ENCODE assay signal across 1 cellular context in the genomic region with DNA sequence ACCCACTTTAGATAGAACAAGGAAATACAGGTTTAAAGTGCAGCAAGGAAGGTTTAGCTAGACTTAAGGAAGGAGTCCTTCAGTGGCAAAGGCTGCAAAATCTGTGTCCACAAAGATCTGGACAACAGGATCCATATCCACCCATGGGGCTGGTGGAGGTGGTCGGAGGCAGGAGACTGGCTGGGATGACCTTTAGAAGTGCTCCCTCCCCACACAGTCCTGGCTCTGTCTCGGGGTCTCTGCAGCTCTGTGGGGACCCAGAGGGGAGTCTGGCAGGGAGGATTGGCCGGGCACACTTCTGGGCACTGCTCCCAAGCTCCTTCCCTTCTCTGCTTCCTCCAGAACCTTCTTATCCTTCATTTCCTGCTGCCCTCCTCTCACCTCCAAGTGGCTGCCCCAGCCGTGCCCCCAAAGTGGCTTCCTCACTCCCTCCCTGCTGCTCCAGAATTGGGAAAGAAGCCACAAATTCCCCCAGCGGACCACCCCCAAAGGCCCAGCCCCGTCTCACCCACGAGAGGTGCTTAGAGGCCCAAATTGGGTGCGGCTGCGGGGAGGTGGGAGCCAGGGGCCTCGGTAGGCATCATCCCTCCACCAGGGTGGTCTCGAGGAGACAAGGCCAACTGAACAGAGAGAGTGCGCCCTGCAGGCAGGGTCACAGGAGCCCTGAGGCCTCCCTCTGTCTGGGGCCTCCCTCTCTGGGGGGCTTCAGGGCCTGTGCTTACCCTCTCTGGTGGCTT.
TF ChIP-seq lines count a peak whose summit lies in the region.

No MANE protein-coding gene starts in this region.

TF ChIP-seq in K562, 482 proteins besides CTCF, POLR2A, EP300 and RAD21:
- 0 out of 2 replicates have a peak, but pooled peaks have one; percentile 29 for TF ChIP-seq NR2C1 (IDR thresholded peaks at IDR 0.05)
- peak; percentile 32; the same call in 1 of the 2 replicates for TF ChIP-seq NR2C1 (tag; IDR thresholded peaks at IDR 0.05)
- TF ChIP-seq, protein P1, sequence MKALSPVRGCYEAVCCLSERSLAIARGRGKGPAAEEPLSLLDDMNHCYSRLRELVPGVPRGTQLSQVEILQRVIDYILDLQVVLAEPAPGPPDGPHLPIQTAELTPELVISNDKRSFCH (CRISPR knock-in tag; IDR thresholded peaks at IDR 0.05), result no peak
- TF ChIP-seq, protein P1 (tag; IDR thresholded peaks at IDR 0.05), result peak; percentile 90
- no peak for TF ChIP-seq SRSF7 (optimal IDR thresholded peaks at IDR 0.05; ENCODE audit: low read depth, low read length)
- TF ChIP-seq SMC3 (conservative IDR thresholded peaks at IDR 0.05; ENCODE audit: insufficient read depth, low read depth, low read length), result no peak
- no peak for TF ChIP-seq XRCC5 (IDR thresholded peaks at IDR 0.05; ENCODE audit: low read depth, low read length)
- no peak for TF ChIP-seq RFX5 (IDR thresholded peaks at IDR 0.05; ENCODE audit: low read depth, low read length)
- no peak for TF ChIP-seq CREB3L1 (IDR thresholded peaks at IDR 0.05; ENCODE audit: borderline replicate concordance, low read depth)
